Comparison of ENCODE assay signal across 7 cellular contexts in the genomic region with DNA sequence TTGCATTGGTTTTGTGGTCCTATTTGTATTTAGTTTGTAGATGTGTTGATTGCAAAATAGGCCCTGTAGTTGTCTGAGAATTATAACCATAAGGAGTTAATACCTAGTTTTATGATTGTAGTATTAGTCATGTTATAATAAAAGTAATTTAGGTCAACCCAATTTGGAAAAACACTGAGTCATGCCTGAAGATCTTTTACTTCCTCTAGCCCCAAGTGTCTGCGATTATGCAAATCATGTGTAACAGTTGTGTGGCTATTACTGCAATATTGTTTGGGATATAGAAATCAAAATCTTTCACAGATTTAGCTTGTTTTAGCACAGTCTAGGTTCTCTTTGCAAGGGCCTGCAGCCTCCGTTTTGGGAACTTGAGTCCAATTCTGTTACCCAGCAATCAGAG. TPM values are rescaled to one million over a fixed set of nuclear protein-coding genes. Genes with fewer than 3 reads are reported as not detected.
DNase-seq lines count a peak whose midpoint lies in the region; ATAC-seq and TF ChIP-seq lines count a peak whose summit lies in the region.

No MANE protein-coding gene starts in this region.

- no peak overlapping the region for H3K4me3 ChIP-seq in heart left ventricle

- H3K9me3 Mint-ChIP-seq in stimulated activated memory B cell treated with anti-CD40 and anti-IgM and Interleukin-4, amounts not matched to agents 10 μg/mL and 1 μg/mL and 100 μg/mL, for 72 hours: no peaks in the 10 kb centered on the region

- 44 to 63% (median 48%) methylated on average over 2 of the region's 2 CpGs for WGBS in heart left ventricle, 4 donors

- DNase-seq in SIG-M5 treated with dmso at 0.1 percent for 504 hours (lab: John Stamatoyannopoulos, UW; ENCODE audit: unreplicated experiment) (peak; percentile 74), heart left ventricle (no peak), NCI-H524 (lab: John Stamatoyannopoulos, UW) (no peak)
- DNase-seq in stimulated activated naive CD4-positive, alpha-beta T cell (lab: John Stamatoyannopoulos, UW): no peak

- peak overlapping the region in 11 of 12 donors; percentile 43 to 77 (median 63) for H3K27ac ChIP-seq in heart left ventricle

- H3K4me3 Mint-ChIP-seq in stimulated activated memory B cell treated with anti-CD40 and anti-IgM and Interleukin-4, amounts not matched to agents 10 μg/mL and 1 μg/mL and 100 μg/mL, for 72 hours: no peak overlapping the region

- no peaks in the 10 kb centered on the region for H3K27me3 ChIP-seq in heart left ventricle

- TF ChIP-seq POLR2A in heart left ventricle (IDR thresholded peaks at IDR 0.05): no peak

- intact Hi-C loops in heart left ventricle (cut with DNase I): loop anchor here in 1 of 10 donors (10.0 kb wide), 1 partner anchor 376 kb away; no protein-coding TSS in a partner anchor

- peaks cover 19% of the 10 kb centered on the region for H3K4me1 Mint-ChIP-seq in stimulated activated memory B cell treated with anti-CD40 and anti-IgM and Interleukin-4, amounts not matched to agents 10 μg/mL and 1 μg/mL and 100 μg/mL, for 72 hours

- H3K9me3 ChIP-seq in heart left ventricle: no peaks in the 10 kb centered on the region

- no peak overlapping the region for H3K27ac Mint-ChIP-seq in stimulated activated memory B cell treated with anti-CD40 and anti-IgM and Interleukin-4, amounts not matched to agents 10 μg/mL and 1 μg/mL and 100 μg/mL, for 72 hours

- peaks cover 0 to 11% (median 0%) of the 10 kb centered on the region in 9 donors for H3K36me3 ChIP-seq in heart left ventricle

- no peaks in the 10 kb centered on the region for H3K27me3 Mint-ChIP-seq in stimulated activated memory B cell treated with anti-CD40 and anti-IgM and Interleukin-4, amounts not matched to agents 10 μg/mL and 1 μg/mL and 100 μg/mL, for 72 hours

- H3K36me3 Mint-ChIP-seq in stimulated activated memory B cell treated with anti-CD40 and anti-IgM and Interleukin-4, amounts not matched to agents 10 μg/mL and 1 μg/mL and 100 μg/mL, for 72 hours: peaks cover 9% of the 10 kb centered on the region

- peaks cover 0 to 30% (median 14%) of the 10 kb centered on the region in 12 donors for H3K4me1 ChIP-seq in heart left ventricle

- TF ChIP-seq CTCF in heart left ventricle (IDR thresholded peaks at IDR 0.05): no peak

- ATAC-seq in GM18868 (IDR thresholded peaks at IDR 0.05; ENCODE audit: unreplicated experiment) (peak; percentile 87), HG02943 (IDR thresholded peaks at IDR 0.05; ENCODE audit: low read depth, unreplicated experiment) (peak; percentile 66), heart left ventricle (peak in 3 of 4 donors; percentile 64 to 83 (median 72))
- no peak for ATAC-seq in stimulated activated memory B cell treated with anti-CD40 and anti-IgM and Interleukin-4, amounts not matched to agents 10 μg/mL and 1 μg/mL and 100 μg/mL, for 72 hours

RNA-seq across cellular contexts. Expression of gene SRD5A3, which starts 12.6 kb away (rescaled TPM):
- total RNA-seq in heart left ventricle: 10 to 100 TPM in 3 of 9 donors, 1 to 10 TPM in 6; 4.5 to 16.8 (median 7.8) TPM
- 1 to 10 TPM; 4.5 to 9.7 TPM for polyA plus RNA-seq in heart left ventricle

RNA-seq across cellular contexts. Expression of gene TMEM165, which starts 37.1 kb away (rescaled TPM):
- 10 to 100 TPM; 28.2 to 78.3 (median 53.9) TPM for total RNA-seq in heart left ventricle
- polyA plus RNA-seq in heart left ventricle: 10 to 100 TPM; 36.4 to 78.7 TPM
